In genomic region chr7:95684505-95684904, GRCh38 we compare ENCODE assay signal across 12 cellular contexts.
"Had no signal": no experiment of that assay in that cellular context is flagged by ENCODE, and none has a peak within 500 bp of the region (broad histone marks: within the 10 kb centered on the region; RNA-seq: fewer than 3 reads in every experiment).

No MANE protein-coding gene starts in this region.

- H3K4me1 ChIP-seq: testis had no signal

- ATAC-seq: activated CD4-positive, CD25-positive, alpha-beta regulatory T cell treated with anti-CD3 and anti-CD28 coated beads, Interleukin-2, amount 50 U/mL, for 24 hours had no signal

- DNase-seq: activated naive CD4-positive, alpha-beta T cell; activated T-cell treated with anti-CD3 and anti-CD28 coated beads for 4 hours; aorta; cerebellar nuclear complex; left ventricle myocardium superior; nephron progenitor cell; stimulated activated CD4-positive, alpha-beta T cell treated with anti-CD3 and anti-CD28 coated beads, Interleukin-12 subunit alpha, Interleukin-12 subunit beta, amount 100 ng/mL, for 4 hours; stimulated activated CD4-positive, alpha-beta T cell treated with anti-CD3 and anti-CD28 coated beads, Interleukin-2, amount 100 ng/mL, for 24 hours; stomach; testis; upper lobe of left lung had no signal

- H3K9me3 ChIP-seq: stomach, testis, upper lobe of left lung had no signal

- H3K36me3 ChIP-seq: stomach, upper lobe of left lung had no signal

- H3K27ac ChIP-seq: testis, upper lobe of left lung had no signal

- H3K4me3 ChIP-seq: stomach, testis, upper lobe of left lung had no signal

- H3K27me3 ChIP-seq: stomach, testis, upper lobe of left lung had no signal
